ENCODE assay signal across 24 cellular contexts in genomic region chr12:131141483-131141882, GRCh38.
"Had no signal": no experiment of that assay in that cellular context is flagged by ENCODE, and none has a peak within 500 bp of the region (broad histone marks: within the 10 kb centered on the region; RNA-seq: fewer than 3 reads in every experiment).

No MANE protein-coding gene starts in this region.

- H3K9me3 ChIP-seq: adrenal gland, breast epithelium, gastroesophageal sphincter, stomach, transverse colon, uterus had no signal

- H3K4me1 Mint-ChIP-seq: activated B cell treated with CpG ODN at 0.5 μM for 24 hours; activated CD4-positive, alpha-beta T cell treated with anti-CD3 and anti-CD28 coated beads for 36 hours; central memory CD8-positive, alpha-beta T cell had no signal

- H3K36me3 ChIP-seq: adrenal gland, breast epithelium, transverse colon, uterus had no signal

- ATAC-seq: activated CD4-positive, alpha-beta T cell treated with anti-CD3 and anti-CD28 coated beads for 36 hours; effector memory CD8-positive, alpha-beta T cell; gastroesophageal sphincter; natural killer cell treated with Interleukin-12 subunit alpha and Interleukin-12 subunit beta and Interleukin-15 and Interleukin-18, amount 100 ng/mL, for 72 hours; sciatic nerve; stimulated activated memory B cell treated with anti-CD40 and anti-IgM and Interleukin-4, amounts not matched to agents 10 μg/mL and 1 μg/mL and 100 μg/mL, for 72 hours had no signal

- H3K27me3 Mint-ChIP-seq: activated CD4-positive, alpha-beta T cell treated with anti-CD3 and anti-CD28 coated beads for 36 hours; activated naive CD8-positive, alpha-beta T cell had no signal

- H3K27me3 ChIP-seq: adrenal gland, gastroesophageal sphincter, stomach, transverse colon, uterus had no signal

- H3K4me1 ChIP-seq: adrenal gland, breast epithelium, stomach, transverse colon, uterus had no signal

- H3K36me3 Mint-ChIP-seq: activated naive CD8-positive, alpha-beta T cell; natural killer cell treated with Interleukin-12 subunit alpha and Interleukin-12 subunit beta and Interleukin-15 and Interleukin-18, amount 100 ng/mL, for 72 hours; stimulated activated memory B cell treated with anti-CD40 and anti-IgM and Interleukin-4, amounts not matched to agents 10 μg/mL and 1 μg/mL and 100 μg/mL, for 72 hours had no signal

- H3K27ac Mint-ChIP-seq: activated B cell treated with CpG ODN at 0.5 μM for 24 hours; activated CD4-positive, alpha-beta T cell treated with anti-CD3 and anti-CD28 coated beads for 36 hours; activated naive CD8-positive, alpha-beta T cell; effector memory CD8-positive, alpha-beta T cell; natural killer cell treated with Interleukin-12 subunit alpha and Interleukin-12 subunit beta and Interleukin-15 and Interleukin-18, amount 100 ng/mL, for 72 hours; stimulated activated memory B cell treated with anti-CD40 and anti-IgM and Interleukin-4, amounts not matched to agents 10 μg/mL and 1 μg/mL and 100 μg/mL, for 72 hours; T-helper 1 cell treated with Interleukin-12 subunit alpha and Interleukin-12 subunit beta and Interleukin-4 antibody, amounts not matched to agents 30 μg/mL and 1 μg/mL, for 36 hours had no signal

- H3K27ac ChIP-seq: adrenal gland, breast epithelium, gastroesophageal sphincter, stomach, transverse colon, uterus had no signal

- H3K9me3 Mint-ChIP-seq: activated B cell treated with CpG ODN at 0.5 μM for 24 hours; central memory CD8-positive, alpha-beta T cell; effector memory CD8-positive, alpha-beta T cell; natural killer cell treated with Interleukin-12 subunit alpha and Interleukin-12 subunit beta and Interleukin-15 and Interleukin-18, amount 100 ng/mL, for 72 hours; stimulated activated memory B cell treated with anti-CD40 and anti-IgM and Interleukin-4, amounts not matched to agents 10 μg/mL and 1 μg/mL and 100 μg/mL, for 72 hours; T-helper 1 cell treated with Interleukin-12 subunit alpha and Interleukin-12 subunit beta and Interleukin-4 antibody, amounts not matched to agents 30 μg/mL and 1 μg/mL, for 36 hours had no signal

- DNase-seq: activated B cell treated with CpG ODN at 0.5 μM for 24 hours; activated CD4-positive, alpha-beta T cell treated with anti-CD3 and anti-CD28 coated beads for 36 hours; activated CD4-positive, alpha-beta T cell treated with anti-CD3 and anti-CD28 coated beads, Interleukin-2, amount 50 U/mL, for 4 hours; activated naive CD4-positive, alpha-beta T cell; activated T-cell treated with anti-CD3 and anti-CD28 coated beads, Interleukin-2, amount 50 U/mL, for 1 hour; effector memory CD8-positive, alpha-beta T cell; head of caudate nucleus; hypothalamus; occipital lobe; stimulated activated CD4-positive, alpha-beta T cell treated with anti-CD3 and anti-CD28 coated beads, Interleukin-15, amount 100 ng/mL, for 24 hours; stomach; T1000; transverse colon; uterus had no signal

- H3K4me3 Mint-ChIP-seq: activated B cell treated with CpG ODN at 0.5 μM for 24 hours; activated CD4-positive, alpha-beta T cell treated with anti-CD3 and anti-CD28 coated beads for 36 hours; activated naive CD8-positive, alpha-beta T cell; central memory CD8-positive, alpha-beta T cell; effector memory CD8-positive, alpha-beta T cell; natural killer cell treated with Interleukin-12 subunit alpha and Interleukin-12 subunit beta and Interleukin-15 and Interleukin-18, amount 100 ng/mL, for 72 hours; stimulated activated memory B cell treated with anti-CD40 and anti-IgM and Interleukin-4, amounts not matched to agents 10 μg/mL and 1 μg/mL and 100 μg/mL, for 72 hours; T-helper 1 cell treated with Interleukin-12 subunit alpha and Interleukin-12 subunit beta and Interleukin-4 antibody, amounts not matched to agents 30 μg/mL and 1 μg/mL, for 36 hours had no signal

- H3K4me3 ChIP-seq: adrenal gland, breast epithelium, gastroesophageal sphincter, smooth muscle cell, stomach, transverse colon, uterus had no signal
